In the genomic region with DNA sequence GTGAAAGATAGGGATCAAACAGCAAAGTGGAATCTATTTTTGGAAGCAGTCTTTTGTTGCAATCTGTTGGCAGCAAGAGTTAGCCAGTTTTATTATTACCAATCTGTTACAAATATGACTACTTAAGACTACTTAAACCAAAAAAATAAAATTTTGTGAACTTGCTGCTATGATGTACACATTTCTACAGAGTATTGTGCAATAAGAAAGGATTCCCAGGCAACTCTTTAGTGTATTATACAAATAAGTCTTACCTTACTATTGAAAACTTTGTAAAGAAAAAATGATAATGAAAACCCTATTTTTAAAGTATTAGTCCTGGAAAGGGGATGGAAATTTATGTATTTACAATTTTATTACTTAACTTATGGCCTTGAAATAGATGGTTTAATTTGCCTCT, we compare ENCODE assay signal across 34 cellular contexts. TPM values are rescaled to one million over a fixed set of nuclear protein-coding genes. Genes with fewer than 3 reads are reported as not detected.
"Had no signal": no experiment of that assay in that cellular context is flagged by ENCODE, and none has a peak within 500 bp of the region (broad histone marks: within the 10 kb centered on the region; RNA-seq: fewer than 3 reads in every experiment).

No MANE protein-coding gene starts in this region.

- H3K27ac Mint-ChIP-seq: activated B cell treated with CpG ODN at 0.5 μM for 24 hours; activated CD4-positive, alpha-beta memory T cell treated with anti-CD3 and anti-CD28 coated beads for 36 hours; activated CD8-positive, alpha-beta memory T cell treated with anti-CD3 and anti-CD28 coated beads, Interleukin-2, amount 10 ng/mL, durations not matched to agents 7 days and 5 days; activated CD8-positive, alpha-beta T cell treated with anti-CD3 and anti-CD28 coated beads, Interleukin-2, amount 10 ng/mL, durations not matched to agents 7 days and 5 days; activated naive CD4-positive, alpha-beta T cell treated with anti-CD3 and anti-CD28 coated beads for 36 hours; activated naive CD4-positive, alpha-beta T cell treated with anti-CD3 and anti-CD28 coated beads, Interleukin-2, amount 50 U/mL, for 24 hours; activated naive CD8-positive, alpha-beta T cell treated with anti-CD3 and anti-CD28 coated beads for 36 hours; activated naive CD8-positive, alpha-beta T cell treated with anti-CD3 and anti-CD28 coated beads, Interleukin-2, amount 50 U/mL, for 24 hours; activated T-helper 1 cell treated with anti-CD3 and anti-CD28 coated beads, Interleukin-12 subunit alpha, Interleukin-12 subunit beta, Interleukin-2, Interleukin-4 antibody, amounts not matched to agents 30 ng/mL and 10 ng/mL and 1 ng/mL, durations not matched to agents 14 hours and 24 hours and 36 hours; activated T-helper 2 cell treated with anti-CD3 and anti-CD28 coated beads, Interferon-gamma antibody, Interleukin-2, Interleukin-4, amounts not matched to agents 10 μg/mL and 5 μg/mL and 100 μg/mL, durations not matched to agents 14 hours and 24 hours and 36 hours; T-helper 17 cell; T-helper 2 cell treated with Interferon-gamma antibody and Interleukin-4, amounts not matched to agents 5 μg/mL and 100 μg/mL, for 36 hours had no signal

- H3K27ac ChIP-seq: adrenal gland, body of pancreas, colonic mucosa, esophagus squamous epithelium, gastrocnemius medialis, heart left ventricle, WERI-Rb-1 had no signal

- H3K27me3 Mint-ChIP-seq: activated B cell treated with CpG ODN at 0.5 μM for 24 hours; activated CD4-positive, alpha-beta memory T cell treated with anti-CD3 and anti-CD28 coated beads for 36 hours; activated CD8-positive, alpha-beta memory T cell treated with anti-CD3 and anti-CD28 coated beads, Interleukin-2, amount 10 ng/mL, durations not matched to agents 7 days and 5 days; activated naive CD4-positive, alpha-beta T cell treated with anti-CD3 and anti-CD28 coated beads, Interleukin-2, amount 50 U/mL, for 24 hours; activated naive CD8-positive, alpha-beta T cell treated with anti-CD3 and anti-CD28 coated beads for 36 hours; activated naive CD8-positive, alpha-beta T cell treated with anti-CD3 and anti-CD28 coated beads, Interleukin-2, amount 50 U/mL, for 24 hours; T-helper 17 cell had no signal

- ATAC-seq: activated CD4-positive, CD25-positive, alpha-beta regulatory T cell treated with anti-CD3 and anti-CD28 coated beads, Interleukin-2, amount 50 U/mL, for 24 hours; activated CD8-positive, alpha-beta memory T cell treated with anti-CD3 and anti-CD28 coated beads, Interleukin-2, amount 10 ng/mL, durations not matched to agents 7 days and 5 days; activated CD8-positive, alpha-beta T cell treated with anti-CD3 and anti-CD28 coated beads, Interleukin-2, amount 10 ng/mL, durations not matched to agents 7 days and 5 days; activated naive CD8-positive, alpha-beta T cell treated with anti-CD3 and anti-CD28 coated beads, Interleukin-2, amount 50 U/mL, for 24 hours; body of pancreas; gastrocnemius medialis; heart left ventricle; T-helper 17 cell had no signal

- DNase-seq: activated B cell treated with CpG ODN at 0.5 μM for 24 hours; activated CD4-positive, alpha-beta memory T cell treated with anti-CD3 and anti-CD28 coated beads for 36 hours; activated CD4-positive, alpha-beta T cell treated with anti-CD3 and anti-CD28 coated beads for 48 hours; activated CD8-positive, alpha-beta memory T cell treated with anti-CD3 and anti-CD28 coated beads, Interleukin-2, amount 10 ng/mL, durations not matched to agents 7 days and 5 days; activated CD8-positive, alpha-beta memory T cell treated with anti-CD3 and anti-CD28 coated beads, Interleukin-2, amount 50 U/mL, for 4 hours; activated CD8-positive, alpha-beta T cell treated with anti-CD3 and anti-CD28 coated beads, Interleukin-2, amount 10 ng/mL, durations not matched to agents 7 days and 5 days; activated effector memory CD4-positive, alpha-beta T cell treated with anti-CD3 and anti-CD28 coated beads, Interleukin-2, amount 50 U/mL, for 16 hours; activated naive CD4-positive, alpha-beta T cell treated with anti-CD3 and anti-CD28 coated beads for 36 hours; activated naive CD8-positive, alpha-beta T cell treated with anti-CD3 and anti-CD28 coated beads for 36 hours; activated naive CD8-positive, alpha-beta T cell treated with anti-CD3 and anti-CD28 coated beads, Interleukin-2, amount 50 U/mL, for 24 hours; activated T-cell treated with anti-CD3 and anti-CD28 coated beads, Interleukin-2, amount 50 U/mL, for 1 hour; activated T-cell treated with anti-CD3 and anti-CD28 coated beads, Interleukin-2, amount 50 U/mL, for 48 hours; adrenal gland; amygdala; aorta; body of pancreas; caudate nucleus; colonic mucosa; effector memory CD4-positive, alpha-beta T cell; esophagus squamous epithelium; foreskin fibroblast; gastrocnemius medialis; glutamatergic neuron; heart left ventricle; T-helper 1 cell; T-helper 17 cell; T1000; WERI-Rb-1 had no signal

- H3K36me3 ChIP-seq: adrenal gland, colonic mucosa, esophagus squamous epithelium, gastrocnemius medialis, heart left ventricle, WERI-Rb-1 had no signal

- H3K4me1 ChIP-seq: adrenal gland, body of pancreas, colonic mucosa, esophagus squamous epithelium, heart left ventricle had no signal

- H3K9me3 Mint-ChIP-seq: activated B cell treated with CpG ODN at 0.5 μM for 24 hours; activated naive CD4-positive, alpha-beta T cell treated with anti-CD3 and anti-CD28 coated beads, Interleukin-2, amount 50 U/mL, for 24 hours; activated naive CD8-positive, alpha-beta T cell treated with anti-CD3 and anti-CD28 coated beads for 36 hours; activated T-helper 1 cell treated with anti-CD3 and anti-CD28 coated beads, Interleukin-12 subunit alpha, Interleukin-12 subunit beta, Interleukin-2, Interleukin-4 antibody, amounts not matched to agents 30 ng/mL and 10 ng/mL and 1 ng/mL, durations not matched to agents 14 hours and 24 hours and 36 hours had no signal

- H3K4me3 ChIP-seq: adrenal gland, body of pancreas, colonic mucosa, esophagus squamous epithelium, gastrocnemius medialis, heart left ventricle had no signal

- H3K36me3 Mint-ChIP-seq: activated CD4-positive, alpha-beta memory T cell treated with anti-CD3 and anti-CD28 coated beads for 36 hours; activated CD8-positive, alpha-beta memory T cell treated with anti-CD3 and anti-CD28 coated beads, Interleukin-2, amount 10 ng/mL, durations not matched to agents 7 days and 5 days; activated naive CD4-positive, alpha-beta T cell treated with anti-CD3 and anti-CD28 coated beads, Interleukin-2, amount 50 U/mL, for 24 hours; activated naive CD8-positive, alpha-beta T cell treated with anti-CD3 and anti-CD28 coated beads for 36 hours had no signal

- H3K4me3 Mint-ChIP-seq: activated B cell treated with CpG ODN at 0.5 μM for 24 hours; activated CD4-positive, alpha-beta memory T cell treated with anti-CD3 and anti-CD28 coated beads for 36 hours; activated CD8-positive, alpha-beta memory T cell treated with anti-CD3 and anti-CD28 coated beads, Interleukin-2, amount 10 ng/mL, durations not matched to agents 7 days and 5 days; activated CD8-positive, alpha-beta T cell treated with anti-CD3 and anti-CD28 coated beads, Interleukin-2, amount 10 ng/mL, durations not matched to agents 7 days and 5 days; activated naive CD4-positive, alpha-beta T cell treated with anti-CD3 and anti-CD28 coated beads for 36 hours; activated naive CD4-positive, alpha-beta T cell treated with anti-CD3 and anti-CD28 coated beads, Interleukin-2, amount 50 U/mL, for 24 hours; activated naive CD8-positive, alpha-beta T cell treated with anti-CD3 and anti-CD28 coated beads for 36 hours; activated naive CD8-positive, alpha-beta T cell treated with anti-CD3 and anti-CD28 coated beads, Interleukin-2, amount 50 U/mL, for 24 hours; activated T-helper 1 cell treated with anti-CD3 and anti-CD28 coated beads, Interleukin-12 subunit alpha, Interleukin-12 subunit beta, Interleukin-2, Interleukin-4 antibody, amounts not matched to agents 30 ng/mL and 10 ng/mL and 1 ng/mL, durations not matched to agents 14 hours and 24 hours and 36 hours; T-helper 17 cell; T-helper 2 cell treated with Interferon-gamma antibody and Interleukin-4, amounts not matched to agents 5 μg/mL and 100 μg/mL, for 36 hours had no signal

- H3K4me1 Mint-ChIP-seq: activated B cell treated with CpG ODN at 0.5 μM for 24 hours; activated CD8-positive, alpha-beta memory T cell treated with anti-CD3 and anti-CD28 coated beads, Interleukin-2, amount 10 ng/mL, durations not matched to agents 7 days and 5 days; activated naive CD4-positive, alpha-beta T cell treated with anti-CD3 and anti-CD28 coated beads, Interleukin-2, amount 50 U/mL, for 24 hours; activated naive CD8-positive, alpha-beta T cell treated with anti-CD3 and anti-CD28 coated beads for 36 hours; activated naive CD8-positive, alpha-beta T cell treated with anti-CD3 and anti-CD28 coated beads, Interleukin-2, amount 50 U/mL, for 24 hours; T-helper 17 cell had no signal

- H3K9me3 ChIP-seq: adrenal gland, body of pancreas, colonic mucosa, esophagus squamous epithelium, gastrocnemius medialis, heart left ventricle had no signal

- H3K27me3 ChIP-seq: adrenal gland, body of pancreas, colonic mucosa, esophagus squamous epithelium, gastrocnemius medialis, heart left ventricle had no signal

RNA-seq across cellular contexts. Expression of a gene that starts 44.7 kb away (rescaled TPM):
- total RNA-seq: activated B cell treated with CpG ODN at 0.5 μM for 24 hours; activated CD4-positive, alpha-beta memory T cell treated with anti-CD3 and anti-CD28 coated beads for 36 hours; activated naive CD4-positive, alpha-beta T cell treated with anti-CD3 and anti-CD28 coated beads for 36 hours; activated T-helper 1 cell treated with anti-CD3 and anti-CD28 coated beads, Interleukin-12 subunit alpha, Interleukin-12 subunit beta, Interleukin-2, Interleukin-4 antibody, amounts not matched to agents 30 ng/mL and 10 ng/mL and 1 ng/mL, durations not matched to agents 14 hours and 24 hours and 36 hours; activated T-helper 2 cell treated with anti-CD3 and anti-CD28 coated beads, Interferon-gamma antibody, Interleukin-2, Interleukin-4, amounts not matched to agents 10 μg/mL and 5 μg/mL and 100 μg/mL, durations not matched to agents 14 hours and 24 hours and 36 hours; dermis microvascular lymphatic vessel endothelial cell had no signal
- polyA plus RNA-seq: aorta had no signal
